ENCODE assay signal across 8 cellular contexts in genomic region chr6:17705778-17706579, GRCh38. TPM values are rescaled to one million over a fixed set of nuclear protein-coding genes. Genes with fewer than 3 reads are reported as not detected.
A peak's percentile ranks its signal among the peaks of the same experiment; 100 is the strongest.
DNase-seq lines count a peak whose midpoint lies in the region; ATAC-seq and TF ChIP-seq lines count a peak whose summit lies in the region.

No MANE protein-coding gene starts in this region.

- H3K36me3 ChIP-seq in endodermal cell (ENCODE audit: control insufficient read depth, insufficient read depth, low read length), result no peaks in the 10 kb centered on the region

- H3K36me3 Mint-ChIP-seq in endodermal cell (ENCODE audit: low read depth), result peaks cover 6% of the 10 kb centered on the region

- H3K4me1 ChIP-seq in endodermal cell (ENCODE audit: control insufficient read depth, insufficient read depth, low read length), result no peaks in the 10 kb centered on the region

- H3K27me3 Mint-ChIP-seq in endodermal cell (ENCODE audit: insufficient read depth), result no peaks in the 10 kb centered on the region

- peak; percentile 45 for ATAC-seq in GM18873 (IDR thresholded peaks at IDR 0.05; ENCODE audit: low FRiP score, unreplicated experiment)
- ATAC-seq in HG03108 (IDR thresholded peaks at IDR 0.05; ENCODE audit: unreplicated experiment), result peak; percentile 60

- peak overlapping the region; percentile 99 for H3K4me3 ChIP-seq in endodermal cell (ENCODE audit: low read length)

- DNase-seq in AG20443 (ENCODE audit: low spot score) (peak; percentile 54), NCI-H526 treated with DMSO at 0.1 percent for 48 hours (lab: John Stamatoyannopoulos, UW) (peak; percentile 37), endodermal cell (peak; percentile 85), mucosa of gallbladder (ENCODE audit: low spot score) (peak; percentile 40)
- DNase-seq in activated CD8-positive, alpha-beta memory T cell treated with anti-CD3 and anti-CD28 coated beads for 24 hours, result peak; percentile 92
- peak; percentile 84 to 86 for DNase-seq in stimulated activated CD8-positive, alpha-beta memory T cell treated with anti-CD3 and anti-CD28 coated beads, Interleukin-7, amount 100 ng/mL, for 4 hours (ENCODE audit: low read depth in 2 of 2)

- 0 to 1% methylated on average over 21 to 58 of the region's 58 CpGs for WGBS in endodermal cell (ENCODE audit: insufficient coverage in 1 of 2, insufficient read length in 1 of 2), 2 experiments

- H3K4me1 Mint-ChIP-seq in endodermal cell, result peaks cover 6% of the 10 kb centered on the region

- peak overlapping the region; percentile 97 for H3K27ac Mint-ChIP-seq in endodermal cell

- H3K9me3 ChIP-seq in endodermal cell (ENCODE audit: control insufficient read depth, low read length), result no peaks in the 10 kb centered on the region

- peak overlapping the region; percentile 89 for H3K4me3 Mint-ChIP-seq in endodermal cell

- H3K27me3 ChIP-seq in endodermal cell (ENCODE audit: control insufficient read depth, insufficient read depth, low read length, poor library complexity, severe bottlenecking), result no peaks in the 10 kb centered on the region

- H3K27ac ChIP-seq in endodermal cell (ENCODE audit: low read depth, low read length), result peak overlapping the region; percentile 98

- peak overlapping the region; percentile 99 for H3K9ac ChIP-seq in endodermal cell (ENCODE audit: extremely low read depth, low read length, poor library complexity, severe bottlenecking)

- no peaks in the 10 kb centered on the region for H3K9me3 Mint-ChIP-seq in endodermal cell

- peak; percentile 40 for TF ChIP-seq CTCF in endodermal cell (conservative IDR thresholded peaks at IDR 0.05)

RNA-seq across cellular contexts. Expression of gene NUP153, which starts 0.7 kb away (rescaled TPM):
- 10 to 100 TPM; 58.9 to 69.6 TPM for total RNA-seq in endodermal cell
- polyA plus RNA-seq in endodermal cell (2013, experiment 1 of 2), result 55.4 TPM
- 54.9 TPM for polyA plus RNA-seq in endodermal cell (2013, experiment 2 of 2)
- 28.5 TPM for total RNA-seq in mucosa of gallbladder

Comparison
In these comparisons a context has a peak if more than half of its experiments do, and no peak if none do; other contexts are left out.
1. Peak in every context shown above with its lines: DNase-seq, ATAC-seq, H3K4me3 ChIP-seq and H3K27ac ChIP-seq.
2. DNase-seq: peak in every context shown above with its lines; median percentile 92 in activated CD8-positive, alpha-beta memory T cell treated with anti-CD3 and anti-CD28 coated beads for 24 hours; 85 in endodermal cell; 85 in stimulated activated CD8-positive, alpha-beta memory T cell treated with anti-CD3 and anti-CD28 coated beads, Interleukin-7, amount 100 ng/mL, for 4 hours; 54 in AG20443; 40 in mucosa of gallbladder; 37 in NCI-H526 treated with DMSO at 0.1 percent for 48 hours.